ENCODE assay signal across 8 cellular contexts in the genomic region with DNA sequence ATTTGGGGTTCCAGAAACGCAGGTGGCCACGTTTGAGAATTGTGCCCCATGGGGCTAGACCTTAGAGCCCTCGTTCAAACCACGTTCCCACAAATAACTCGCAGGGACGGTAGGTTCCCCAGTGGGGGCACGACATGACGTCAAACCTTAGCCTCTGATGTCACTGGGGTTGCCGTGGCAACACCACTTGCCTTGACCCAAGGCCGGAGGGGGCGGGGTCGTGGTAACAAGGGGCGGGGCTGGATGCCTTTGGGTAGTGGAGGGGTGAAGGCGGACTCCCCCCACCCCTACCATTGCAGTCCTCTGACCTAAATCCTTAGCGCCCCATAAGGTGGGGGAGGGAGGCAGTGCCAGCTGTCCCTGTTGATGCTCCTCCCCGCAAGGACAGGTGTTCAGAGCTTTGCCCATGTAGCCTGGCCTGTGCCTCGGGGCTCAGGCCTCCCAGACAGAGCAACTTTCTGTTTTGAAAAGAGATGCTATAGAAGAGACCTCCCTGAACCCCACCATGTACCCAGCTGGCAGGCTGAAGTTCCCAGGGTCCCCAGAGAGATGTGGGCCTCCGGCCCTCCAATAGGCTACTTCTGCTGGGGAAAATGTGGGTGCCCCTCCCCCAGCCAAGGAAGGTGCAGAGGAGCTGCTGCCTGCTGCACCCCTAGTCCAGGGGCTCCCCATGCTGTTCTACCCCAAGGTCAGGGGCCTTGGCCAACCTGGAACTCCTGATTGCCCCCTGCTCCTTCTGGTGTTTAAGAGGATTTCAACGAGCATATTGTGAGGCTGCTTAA. TPM values are rescaled to one million over a fixed set of nuclear protein-coding genes. Genes with fewer than 3 reads are reported as not detected.
DNase-seq lines count a peak whose midpoint lies in the region; TF ChIP-seq lines count a peak whose summit lies in the region.

No MANE protein-coding gene starts in this region.

- H3K27me3 Mint-ChIP-seq in endothelial cell (ENCODE audit: unreplicated experiment) = peaks cover 15% of the 10 kb centered on the region

- no peaks in the 10 kb centered on the region for H3K36me3 Mint-ChIP-seq in endothelial cell (ENCODE audit: low read depth, unreplicated experiment)

- no peak for TF ChIP-seq CTCF in endothelial cell (IDR thresholded peaks at IDR 0.05; ENCODE audit: unreplicated experiment)

- peak overlapping the region; percentile 82 for H3K4me3 Mint-ChIP-seq in endothelial cell (ENCODE audit: unreplicated experiment)

- H3K4me1 Mint-ChIP-seq in endothelial cell (ENCODE audit: unreplicated experiment) = peaks cover 35% of the 10 kb centered on the region

- H3K9me3 Mint-ChIP-seq in endothelial cell (ENCODE audit: unreplicated experiment) = no peaks in the 10 kb centered on the region

- no peak overlapping the region for H3K27ac Mint-ChIP-seq in endothelial cell (ENCODE audit: unreplicated experiment)

- DNase-seq in NCI-H1092 treated with DMSO at 0.1 percent for 48 hours (lab: John Stamatoyannopoulos, UW) (peak; percentile 10), NCI-H1092 (lab: John Stamatoyannopoulos, UW) (no peak), NCI-H774 (lab: John Stamatoyannopoulos, UW) (peak; percentile 54), endothelial cell (ENCODE audit: low spot score) (peak; percentile 45), retina (peak; percentile 56), GM19240 (ENCODE audit: insufficient read length, low spot score) (no peak), GM19238 (ENCODE audit: insufficient read length, low spot score) (no peak)
- no peak for DNase-seq in central memory CD4-positive, alpha-beta T cell

RNA-seq across cellular contexts. Expression of gene FAM222A, which starts 1.9 kb away (rescaled TPM):
- total RNA-seq in endothelial cell (ENCODE audit: unreplicated experiment) = 14.2 TPM

Comparison
In these comparisons a context has a peak if more than half of its experiments do, and no peak if none do; other contexts are left out.
1. DNase-seq: peak in NCI-H1092 treated with DMSO at 0.1 percent for 48 hours (single experiment), NCI-H774 (single experiment), endothelial cell (single experiment) and retina (single experiment); none in NCI-H1092 (single experiment), GM19240 (single experiment), central memory CD4-positive, alpha-beta T cell (single experiment) and GM19238 (single experiment).